Comparison of ENCODE assay signal across 17 cellular contexts in the genomic region with DNA sequence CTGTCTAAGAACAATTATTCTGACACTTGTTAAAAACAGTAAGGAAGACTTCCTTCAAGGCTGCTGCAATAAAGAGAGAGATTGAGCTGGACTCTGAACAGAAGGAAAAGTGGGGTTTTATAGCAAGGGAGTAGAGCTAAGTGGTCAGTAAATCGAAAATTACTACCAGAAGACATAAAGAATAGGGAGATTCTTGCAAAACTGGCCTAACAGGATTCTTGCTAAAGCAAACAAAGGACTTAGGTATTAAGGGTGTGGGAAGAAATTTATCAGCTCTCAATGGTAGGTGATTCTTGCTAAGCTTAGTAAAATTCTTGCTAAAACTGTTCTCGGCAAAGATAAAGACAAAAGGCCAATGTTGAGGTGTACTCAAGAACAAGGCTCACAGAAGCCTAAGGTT.
DNase-seq lines count a peak whose midpoint lies in the region; ATAC-seq and TF ChIP-seq lines count a peak whose summit lies in the region.
"Had no signal": no experiment of that assay in that cellular context is flagged by ENCODE, and none has a peak within 500 bp of the region (broad histone marks: within the 10 kb centered on the region; RNA-seq: fewer than 3 reads in every experiment).

No MANE protein-coding gene starts in this region.

- peaks cover 30% of the 10 kb centered on the region for H3K4me1 Mint-ChIP-seq in progenitor cell of endocrine pancreas (ENCODE audit: low read depth)
- H3K4me1 Mint-ChIP-seq: CD8-positive, alpha-beta memory T cell; stimulated activated memory B cell treated with anti-CD40 and anti-IgM and Interleukin-4, amounts not matched to agents 10 μg/mL and 1 μg/mL and 100 μg/mL, for 72 hours had no signal

- H2AFZ ChIP-seq in hepatocyte (no peak overlapping the region), GM23248 (no peak overlapping the region)

- H3K4me2 ChIP-seq in hepatocyte, result peak overlapping the region; percentile 51
- no peak overlapping the region for H3K4me2 ChIP-seq in GM23248 (ENCODE audit: unreplicated experiment)

- DNase-seq in HT-29 (ENCODE audit: low spot score) (peak; percentile 93), NCI-H748 (lab: John Stamatoyannopoulos, UW; ENCODE audit: unreplicated experiment) (peak; percentile 51), hepatocyte (ENCODE audit: low spot score) (peak; percentile 57), progenitor cell of endocrine pancreas (ENCODE audit: low spot score, unreplicated experiment) (no peak), GM23248 (no peak), NOMO-1 (lab: John Stamatoyannopoulos, UW; ENCODE audit: unreplicated experiment in 2 of 2) (no peak)
- DNase-seq: activated gamma-delta T cell; CD8-positive, alpha-beta memory T cell; dorsolateral prefrontal cortex; NCI-H146; NCI-H345 had no signal

- no peak overlapping the region for H3K9ac ChIP-seq in GM23248

- H3K27ac Mint-ChIP-seq in progenitor cell of endocrine pancreas, result peak overlapping the region; percentile 96
- H3K27ac Mint-ChIP-seq: CD8-positive, alpha-beta memory T cell; stimulated activated memory B cell treated with anti-CD40 and anti-IgM and Interleukin-4, amounts not matched to agents 10 μg/mL and 1 μg/mL and 100 μg/mL, for 72 hours had no signal

- 24% methylated on average over 2 of the region's 2 CpGs for WGBS in hepatocyte (ENCODE audit: low lambda C conversion rate, missing lambda C conversion rate)
- WGBS in GM23248 (ENCODE audit: low coverage in 1 of 2, low lambda C conversion rate in 2 of 2, missing lambda C conversion rate in 2 of 2), 2 experiments, result 19 to 23% methylated on average over 2 of the region's 2 CpGs

- H3F3A ChIP-seq in GM23248 (ENCODE audit: insufficient read depth), result no peaks in the 10 kb centered on the region

- H3K9me3 Mint-ChIP-seq in progenitor cell of endocrine pancreas (ENCODE audit: low read depth), result peaks cover 4% of the 10 kb centered on the region
- H3K9me3 Mint-ChIP-seq: stimulated activated memory B cell treated with anti-CD40 and anti-IgM and Interleukin-4, amounts not matched to agents 10 μg/mL and 1 μg/mL and 100 μg/mL, for 72 hours had no signal

- in situ Hi-C loops in GM23248 (cut with MboI), result no loop called here

- TF ChIP-seq CTCF in hepatocyte (IDR thresholded peaks at IDR 0.05; ENCODE audit: poor library complexity) (no peak), progenitor cell of endocrine pancreas (IDR thresholded peaks at IDR 0.05; ENCODE audit: unreplicated experiment) (no peak)

- H3K79me2 ChIP-seq in hepatocyte (no peaks in the 10 kb centered on the region), GM23248 (ENCODE audit: insufficient read depth) (no peaks in the 10 kb centered on the region)

- H3K36me3 ChIP-seq in hepatocyte (replicated peaks; ENCODE audit: insufficient read depth, low read depth) (no peaks in the 10 kb centered on the region), GM23248 (ENCODE audit: low read depth) (no peaks in the 10 kb centered on the region)
- H3K36me3 ChIP-seq: esophagus muscularis mucosa, tibial nerve had no signal

- no peaks in the 10 kb centered on the region for H3K27me3 Mint-ChIP-seq in progenitor cell of endocrine pancreas
- H3K27me3 Mint-ChIP-seq: CD8-positive, alpha-beta memory T cell; stimulated activated memory B cell treated with anti-CD40 and anti-IgM and Interleukin-4, amounts not matched to agents 10 μg/mL and 1 μg/mL and 100 μg/mL, for 72 hours had no signal

- peaks cover 7% of the 10 kb centered on the region for H3K4me1 ChIP-seq in hepatocyte (ENCODE audit: insufficient read depth)
- H3K4me1 ChIP-seq in GM23248 (ENCODE audit: insufficient read depth), result no peaks in the 10 kb centered on the region
- H3K4me1 ChIP-seq: esophagus muscularis mucosa, tibial nerve had no signal

- H3K9me3 ChIP-seq in hepatocyte (ENCODE audit: low read depth) (no peaks in the 10 kb centered on the region), GM23248 (ENCODE audit: low read depth) (no peaks in the 10 kb centered on the region)
- H3K9me3 ChIP-seq: esophagus muscularis mucosa, tibial nerve had no signal

- H4K20me1 ChIP-seq in hepatocyte (ENCODE audit: insufficient read depth, poor library complexity, severe bottlenecking) (no peaks in the 10 kb centered on the region), GM23248 (ENCODE audit: insufficient read depth) (no peaks in the 10 kb centered on the region)

- H3K9me2 ChIP-seq in hepatocyte (replicated peaks; ENCODE audit: insufficient read depth) (no peaks in the 10 kb centered on the region), GM23248 (ENCODE audit: insufficient read depth) (no peaks in the 10 kb centered on the region)

- no peak overlapping the region for H3K4me3 ChIP-seq in hepatocyte
- H3K4me3 ChIP-seq in GM23248, result no peak overlapping the region
- H3K4me3 ChIP-seq: dorsolateral prefrontal cortex, esophagus muscularis mucosa, tibial nerve had no signal

- no peaks in the 10 kb centered on the region for H3K27me3 ChIP-seq in hepatocyte
- H3K27me3 ChIP-seq in GM23248 (replicated peaks; ENCODE audit: insufficient read depth), result no peaks in the 10 kb centered on the region
- H3K27me3 ChIP-seq: esophagus muscularis mucosa, tibial nerve had no signal

- H3K27ac ChIP-seq in hepatocyte (peak overlapping the region; percentile 77), GM23248 (no peak overlapping the region)
- H3K27ac ChIP-seq: dorsolateral prefrontal cortex, esophagus muscularis mucosa, tibial nerve had no signal

- peaks cover 5% of the 10 kb centered on the region for H3K36me3 Mint-ChIP-seq in progenitor cell of endocrine pancreas (ENCODE audit: insufficient read depth)
- H3K36me3 Mint-ChIP-seq: CD8-positive, alpha-beta memory T cell; stimulated activated memory B cell treated with anti-CD40 and anti-IgM and Interleukin-4, amounts not matched to agents 10 μg/mL and 1 μg/mL and 100 μg/mL, for 72 hours had no signal

- ATAC-seq in HG02885 (IDR thresholded peaks at IDR 0.05; ENCODE audit: poor library complexity, unreplicated experiment) (no peak), HG03095 (IDR thresholded peaks at IDR 0.05; ENCODE audit: unreplicated experiment) (no peak)
- ATAC-seq: sciatic nerve; stimulated activated memory B cell treated with anti-CD40 and anti-IgM and Interleukin-4, amounts not matched to agents 10 μg/mL and 1 μg/mL and 100 μg/mL, for 72 hours had no signal

- H3K4me3 Mint-ChIP-seq in progenitor cell of endocrine pancreas (ENCODE audit: low read depth), result peak overlapping the region; percentile 18
- H3K4me3 Mint-ChIP-seq: CD8-positive, alpha-beta memory T cell; stimulated activated memory B cell treated with anti-CD40 and anti-IgM and Interleukin-4, amounts not matched to agents 10 μg/mL and 1 μg/mL and 100 μg/mL, for 72 hours had no signal

Comparison
In these comparisons a context has a peak if more than half of its experiments do, and no peak if none do; other contexts are left out.
1. DNase-seq: peak in HT-29 (single experiment), NCI-H748 (single experiment) and hepatocyte (single experiment); none in progenitor cell of endocrine pancreas (single experiment), GM23248 (single experiment) and NOMO-1 (0 of 2).